Comparison of ENCODE assay signal across 2 cellular contexts in the genomic region with DNA sequence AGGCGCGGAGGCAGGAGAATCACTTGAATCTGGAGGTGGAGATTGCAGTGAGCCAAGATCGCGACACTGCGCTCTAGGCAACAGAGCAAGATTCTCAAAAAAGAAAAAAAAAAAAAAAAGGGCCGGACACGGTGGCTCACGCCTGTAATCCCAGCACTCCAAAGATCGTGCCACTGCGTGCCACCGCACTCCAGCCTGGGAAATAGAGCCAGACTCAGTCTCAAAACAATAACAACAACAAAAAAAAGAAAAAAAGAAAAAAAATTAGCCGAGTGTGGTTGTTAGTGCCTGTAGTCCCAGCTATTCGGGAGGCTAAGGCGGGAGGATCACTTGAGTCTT.
TF ChIP-seq lines count a peak whose summit lies in the region.

No MANE protein-coding gene starts in this region.

TF ChIP-seq in HEK293, 187 proteins besides CTCF, POLR2A, EP300 and RAD21 (continued from another document):
- TF ChIP-seq, protein P1, sequence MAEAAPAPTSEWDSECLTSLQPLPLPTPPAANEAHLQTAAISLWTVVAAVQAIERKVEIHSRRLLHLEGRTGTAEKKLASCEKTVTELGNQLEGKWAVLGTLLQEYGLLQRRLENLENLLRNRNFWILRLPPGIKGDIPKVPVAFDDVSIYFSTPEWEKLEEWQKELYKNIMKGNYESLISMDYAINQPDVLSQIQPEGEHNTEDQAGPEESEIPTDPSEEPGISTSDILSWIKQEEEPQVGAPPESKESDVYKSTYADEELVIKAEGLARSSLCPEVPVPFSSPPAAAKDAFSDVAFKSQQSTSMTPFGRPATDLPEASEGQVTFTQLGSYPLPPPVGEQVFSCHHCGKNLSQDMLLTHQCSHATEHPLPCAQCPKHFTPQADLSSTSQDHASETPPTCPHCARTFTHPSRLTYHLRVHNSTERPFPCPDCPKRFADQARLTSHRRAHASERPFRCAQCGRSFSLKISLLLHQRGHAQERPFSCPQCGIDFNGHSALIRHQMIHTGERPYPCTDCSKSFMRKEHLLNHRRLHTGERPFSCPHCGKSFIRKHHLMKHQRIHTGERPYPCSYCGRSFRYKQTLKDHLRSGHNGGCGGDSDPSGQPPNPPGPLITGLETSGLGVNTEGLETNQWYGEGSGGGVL (tag by site-specific recombination; IDR thresholded peaks at IDR 0.05) = no peak
- TF ChIP-seq MEIS1 (CRISPR knock-in tag; IDR thresholded peaks at IDR 0.05; ENCODE audit: borderline replicate concordance) (no peak), ZNF596 (tag by site-specific recombination; IDR thresholded peaks at IDR 0.05) (no peak), FEZF1 (tag by site-specific recombination; IDR thresholded peaks at IDR 0.05) (no peak), ZNF560 (tag by site-specific recombination; IDR thresholded peaks at IDR 0.05; ENCODE audit: borderline replicate concordance) (no peak), ZNF324 (tag by site-specific recombination; IDR thresholded peaks at IDR 0.05) (0 out of 2 replicates have a peak, but pooled peaks have one; percentile 3), HOXA7 (CRISPR knock-in tag; IDR thresholded peaks at IDR 0.05; ENCODE audit: borderline replicate concordance) (no peak)
- TF ChIP-seq, protein P2, sequence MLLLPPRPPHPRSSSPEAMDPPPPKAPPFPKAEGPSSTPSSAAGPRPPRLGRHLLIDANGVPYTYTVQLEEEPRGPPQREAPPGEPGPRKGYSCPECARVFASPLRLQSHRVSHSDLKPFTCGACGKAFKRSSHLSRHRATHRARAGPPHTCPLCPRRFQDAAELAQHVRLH (tag by site-specific recombination; IDR thresholded peaks at IDR 0.05) = no peak
- TF ChIP-seq, protein P3, sequence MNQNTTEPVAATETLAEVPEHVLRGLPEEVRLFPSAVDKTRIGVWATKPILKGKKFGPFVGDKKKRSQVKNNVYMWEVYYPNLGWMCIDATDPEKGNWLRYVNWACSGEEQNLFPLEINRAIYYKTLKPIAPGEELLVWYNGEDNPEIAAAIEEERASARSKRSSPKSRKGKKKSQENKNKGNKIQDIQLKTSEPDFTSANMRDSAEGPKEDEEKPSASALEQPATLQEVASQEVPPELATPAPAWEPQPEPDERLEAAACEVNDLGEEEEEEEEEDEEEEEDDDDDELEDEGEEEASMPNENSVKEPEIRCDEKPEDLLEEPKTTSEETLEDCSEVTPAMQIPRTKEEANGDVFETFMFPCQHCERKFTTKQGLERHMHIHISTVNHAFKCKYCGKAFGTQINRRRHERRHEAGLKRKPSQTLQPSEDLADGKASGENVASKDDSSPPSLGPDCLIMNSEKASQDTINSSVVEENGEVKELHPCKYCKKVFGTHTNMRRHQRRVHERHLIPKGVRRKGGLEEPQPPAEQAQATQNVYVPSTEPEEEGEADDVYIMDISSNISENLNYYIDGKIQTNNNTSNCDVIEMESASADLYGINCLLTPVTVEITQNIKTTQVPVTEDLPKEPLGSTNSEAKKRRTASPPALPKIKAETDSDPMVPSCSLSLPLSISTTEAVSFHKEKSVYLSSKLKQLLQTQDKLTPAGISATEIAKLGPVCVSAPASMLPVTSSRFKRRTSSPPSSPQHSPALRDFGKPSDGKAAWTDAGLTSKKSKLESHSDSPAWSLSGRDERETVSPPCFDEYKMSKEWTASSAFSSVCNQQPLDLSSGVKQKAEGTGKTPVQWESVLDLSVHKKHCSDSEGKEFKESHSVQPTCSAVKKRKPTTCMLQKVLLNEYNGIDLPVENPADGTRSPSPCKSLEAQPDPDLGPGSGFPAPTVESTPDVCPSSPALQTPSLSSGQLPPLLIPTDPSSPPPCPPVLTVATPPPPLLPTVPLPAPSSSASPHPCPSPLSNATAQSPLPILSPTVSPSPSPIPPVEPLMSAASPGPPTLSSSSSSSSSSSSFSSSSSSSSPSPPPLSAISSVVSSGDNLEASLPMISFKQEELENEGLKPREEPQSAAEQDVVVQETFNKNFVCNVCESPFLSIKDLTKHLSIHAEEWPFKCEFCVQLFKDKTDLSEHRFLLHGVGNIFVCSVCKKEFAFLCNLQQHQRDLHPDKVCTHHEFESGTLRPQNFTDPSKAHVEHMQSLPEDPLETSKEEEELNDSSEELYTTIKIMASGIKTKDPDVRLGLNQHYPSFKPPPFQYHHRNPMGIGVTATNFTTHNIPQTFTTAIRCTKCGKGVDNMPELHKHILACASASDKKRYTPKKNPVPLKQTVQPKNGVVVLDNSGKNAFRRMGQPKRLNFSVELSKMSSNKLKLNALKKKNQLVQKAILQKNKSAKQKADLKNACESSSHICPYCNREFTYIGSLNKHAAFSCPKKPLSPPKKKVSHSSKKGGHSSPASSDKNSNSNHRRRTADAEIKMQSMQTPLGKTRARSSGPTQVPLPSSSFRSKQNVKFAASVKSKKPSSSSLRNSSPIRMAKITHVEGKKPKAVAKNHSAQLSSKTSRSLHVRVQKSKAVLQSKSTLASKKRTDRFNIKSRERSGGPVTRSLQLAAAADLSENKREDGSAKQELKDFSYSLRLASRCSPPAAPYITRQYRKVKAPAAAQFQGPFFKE (tag by site-specific recombination; IDR thresholded peaks at IDR 0.05; ENCODE audit: borderline replicate concordance) = no peak

TF ChIP-seq in WTC11, 78 proteins besides CTCF, POLR2A, EP300 and RAD21 (continued from another document):
- TF ChIP-seq, protein P4, sequence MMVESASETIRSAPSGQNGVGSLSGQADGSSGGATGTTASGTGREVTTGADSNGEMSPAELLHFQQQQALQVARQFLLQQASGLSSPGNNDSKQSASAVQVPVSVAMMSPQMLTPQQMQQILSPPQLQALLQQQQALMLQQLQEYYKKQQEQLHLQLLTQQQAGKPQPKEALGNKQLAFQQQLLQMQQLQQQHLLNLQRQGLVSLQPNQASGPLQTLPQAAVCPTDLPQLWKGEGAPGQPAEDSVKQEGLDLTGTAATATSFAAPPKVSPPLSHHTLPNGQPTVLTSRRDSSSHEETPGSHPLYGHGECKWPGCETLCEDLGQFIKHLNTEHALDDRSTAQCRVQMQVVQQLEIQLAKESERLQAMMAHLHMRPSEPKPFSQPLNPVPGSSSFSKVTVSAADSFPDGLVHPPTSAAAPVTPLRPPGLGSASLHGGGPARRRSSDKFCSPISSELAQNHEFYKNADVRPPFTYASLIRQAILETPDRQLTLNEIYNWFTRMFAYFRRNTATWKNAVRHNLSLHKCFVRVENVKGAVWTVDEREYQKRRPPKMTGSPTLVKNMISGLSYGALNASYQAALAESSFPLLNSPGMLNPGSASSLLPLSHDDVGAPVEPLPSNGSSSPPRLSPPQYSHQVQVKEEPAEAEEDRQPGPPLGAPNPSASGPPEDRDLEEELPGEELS (CRISPR knock-in tag; IDR thresholded peaks at IDR 0.05) = no peak
- TF ChIP-seq, protein P5, sequence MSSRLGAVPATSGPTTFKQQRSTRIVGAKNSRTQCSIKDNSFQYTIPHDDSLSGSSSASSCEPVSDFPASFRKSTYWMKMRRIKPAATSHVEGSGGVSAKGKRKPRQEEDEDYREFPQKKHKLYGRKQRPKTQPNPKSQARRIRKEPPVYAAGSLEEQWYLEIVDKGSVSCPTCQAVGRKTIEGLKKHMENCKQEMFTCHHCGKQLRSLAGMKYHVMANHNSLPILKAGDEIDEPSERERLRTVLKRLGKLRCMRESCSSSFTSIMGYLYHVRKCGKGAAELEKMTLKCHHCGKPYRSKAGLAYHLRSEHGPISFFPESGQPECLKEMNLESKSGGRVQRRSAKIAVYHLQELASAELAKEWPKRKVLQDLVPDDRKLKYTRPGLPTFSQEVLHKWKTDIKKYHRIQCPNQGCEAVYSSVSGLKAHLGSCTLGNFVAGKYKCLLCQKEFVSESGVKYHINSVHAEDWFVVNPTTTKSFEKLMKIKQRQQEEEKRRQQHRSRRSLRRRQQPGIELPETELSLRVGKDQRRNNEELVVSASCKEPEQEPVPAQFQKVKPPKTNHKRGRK (CRISPR knock-in tag; IDR thresholded peaks at IDR 0.05; ENCODE audit: borderline replicate concordance) = no peak
- TF ChIP-seq, protein P6, sequence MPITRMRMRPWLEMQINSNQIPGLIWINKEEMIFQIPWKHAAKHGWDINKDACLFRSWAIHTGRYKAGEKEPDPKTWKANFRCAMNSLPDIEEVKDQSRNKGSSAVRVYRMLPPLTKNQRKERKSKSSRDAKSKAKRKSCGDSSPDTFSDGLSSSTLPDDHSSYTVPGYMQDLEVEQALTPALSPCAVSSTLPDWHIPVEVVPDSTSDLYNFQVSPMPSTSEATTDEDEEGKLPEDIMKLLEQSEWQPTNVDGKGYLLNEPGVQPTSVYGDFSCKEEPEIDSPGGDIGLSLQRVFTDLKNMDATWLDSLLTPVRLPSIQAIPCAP (CRISPR knock-in tag; IDR thresholded peaks at IDR 0.05) = no peak
- no peak for TF ChIP-seq TEAD4 (CRISPR knock-in tag; IDR thresholded peaks at IDR 0.05)
- TF ChIP-seq, protein P7, sequence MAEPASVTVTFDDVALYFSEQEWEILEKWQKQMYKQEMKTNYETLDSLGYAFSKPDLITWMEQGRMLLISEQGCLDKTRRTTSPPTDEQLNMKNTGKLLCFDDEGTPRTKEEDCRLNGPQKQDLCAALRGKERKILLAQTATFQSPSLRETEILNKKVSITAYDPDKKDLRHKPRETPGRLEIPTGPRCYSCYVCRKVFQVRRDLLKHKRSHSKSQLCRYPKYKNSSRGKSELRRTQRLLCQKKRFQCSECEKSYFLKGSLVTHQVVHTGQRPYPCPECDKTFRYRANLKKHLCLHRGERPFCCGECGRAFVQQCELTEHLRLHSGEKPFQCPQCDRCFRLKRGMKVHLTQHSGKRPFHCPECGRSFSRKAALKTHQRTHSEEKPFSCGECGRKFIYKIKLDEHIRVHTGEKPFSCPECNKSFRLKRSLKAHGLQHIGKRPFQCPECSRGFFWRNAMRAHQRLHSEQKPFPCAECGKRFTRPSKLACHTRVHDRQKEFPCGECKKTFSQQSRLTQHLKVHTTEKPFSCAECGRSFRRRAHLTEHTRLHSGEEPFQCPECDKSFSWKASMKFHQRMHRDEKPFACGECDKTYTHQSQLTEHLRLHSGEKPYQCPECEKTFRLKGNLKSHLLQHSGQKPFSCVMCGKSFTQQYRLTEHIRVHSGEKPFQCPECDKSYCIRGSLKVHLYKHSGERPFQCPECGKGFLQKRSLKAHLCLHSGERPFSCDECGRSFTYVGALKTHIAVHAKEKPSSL (CRISPR knock-in tag; conservative IDR thresholded peaks at IDR 0.05) = no peak
- TF ChIP-seq, protein P8, sequence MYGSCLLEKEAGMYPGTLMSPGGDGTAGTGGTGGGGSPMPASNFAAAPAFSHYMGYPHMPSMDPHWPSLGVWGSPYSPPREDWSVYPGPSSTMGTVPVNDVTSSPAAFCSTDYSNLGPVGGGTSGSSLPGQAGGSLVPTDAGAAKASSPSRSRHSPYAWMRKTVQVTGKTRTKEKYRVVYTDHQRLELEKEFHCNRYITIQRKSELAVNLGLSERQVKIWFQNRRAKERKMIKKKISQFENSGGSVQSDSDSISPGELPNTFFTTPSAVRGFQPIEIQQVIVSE (CRISPR knock-in tag; IDR thresholded peaks at IDR 0.05; ENCODE audit: borderline replicate concordance) = no peak
- TF ChIP-seq, protein P9, sequence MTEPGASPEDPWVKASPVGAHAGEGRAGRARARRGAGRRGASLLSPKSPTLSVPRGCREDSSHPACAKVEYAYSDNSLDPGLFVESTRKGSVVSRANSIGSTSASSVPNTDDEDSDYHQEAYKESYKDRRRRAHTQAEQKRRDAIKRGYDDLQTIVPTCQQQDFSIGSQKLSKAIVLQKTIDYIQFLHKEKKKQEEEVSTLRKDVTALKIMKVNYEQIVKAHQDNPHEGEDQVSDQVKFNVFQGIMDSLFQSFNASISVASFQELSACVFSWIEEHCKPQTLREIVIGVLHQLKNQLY (CRISPR knock-in tag; IDR thresholded peaks at IDR 0.05) = no peak
- TF ChIP-seq, protein P10, sequence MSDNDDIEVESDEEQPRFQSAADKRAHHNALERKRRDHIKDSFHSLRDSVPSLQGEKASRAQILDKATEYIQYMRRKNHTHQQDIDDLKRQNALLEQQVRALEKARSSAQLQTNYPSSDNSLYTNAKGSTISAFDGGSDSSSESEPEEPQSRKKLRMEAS (CRISPR knock-in tag; IDR thresholded peaks at IDR 0.05) = no peak
